In genomic region chr17:72386619-72387237, GRCh38 we compare ENCODE assay signal across 11 cellular contexts.
DNase-seq lines count a peak whose midpoint lies in the region; ATAC-seq and TF ChIP-seq lines count a peak whose summit lies in the region.
"Had no signal": no experiment of that assay in that cellular context is flagged by ENCODE, and none has a peak within 500 bp of the region (broad histone marks: within the 10 kb centered on the region; RNA-seq: fewer than 3 reads in every experiment).

No MANE protein-coding gene starts in this region.

- H3K27ac ChIP-seq in GM23338 (ENCODE audit: low read depth) (no peak overlapping the region), endodermal cell (ENCODE audit: low read depth, low read length) (no peak overlapping the region), foreskin keratinocyte (no peak overlapping the region)
- H3K27ac ChIP-seq: cardiac muscle cell, tibial artery had no signal

- H3K9me2 ChIP-seq in GM23338 (ENCODE audit: insufficient read depth), result no peaks in the 10 kb centered on the region

- DNase-seq in A172 (ENCODE audit: low spot score) (peak; percentile 53), GM23338 (ENCODE audit: low spot score) (peak; percentile 60), NCI-H345 treated with DMSO at 0.1 percent for 48 hours (lab: John Stamatoyannopoulos, UW; ENCODE audit: unreplicated experiment) (peak; percentile 49), endodermal cell (peak; percentile 65), RPMI8226 (no peak), foreskin keratinocyte (no peak), natural killer cell (no peak)
- no peak for DNase-seq in activated CD4-positive, alpha-beta T cell treated with anti-CD3 and anti-CD28 coated beads, Interleukin-2, amount 50 U/mL, for 4 hours
- DNase-seq: tibial artery had no signal

- H3K36me3 ChIP-seq in GM23338 (ENCODE audit: insufficient read depth), result no peaks in the 10 kb centered on the region
- no peaks in the 10 kb centered on the region for H3K36me3 ChIP-seq in endodermal cell (ENCODE audit: control insufficient read depth, insufficient read depth, low read length)
- H3K36me3 ChIP-seq: cardiac muscle cell, tibial artery had no signal

- intact Hi-C loops in natural killer cell (cut with micrococcal nuclease), result no loop called here

- no peak overlapping the region for H3K9ac ChIP-seq in endodermal cell (ENCODE audit: extremely low read depth, low read length, poor library complexity, severe bottlenecking)

- H3K4me3 Mint-ChIP-seq in GM23338 (no peak overlapping the region), endodermal cell (no peak overlapping the region), natural killer cell (no peak overlapping the region)

- H3K4me1 Mint-ChIP-seq in GM23338 (peaks cover 34% of the 10 kb centered on the region), endodermal cell (peaks cover 26% of the 10 kb centered on the region), natural killer cell (no peaks in the 10 kb centered on the region)

- H3K4me1 ChIP-seq in GM23338 (ENCODE audit: insufficient read depth), result peaks cover 31% of the 10 kb centered on the region
- H3K4me1 ChIP-seq in endodermal cell (ENCODE audit: control insufficient read depth, insufficient read depth, low read length), result peaks cover 2% of the 10 kb centered on the region
- H3K4me1 ChIP-seq in foreskin keratinocyte, result peaks cover 38% of the 10 kb centered on the region
- H3K4me1 ChIP-seq: tibial artery had no signal

- H3K9me3 ChIP-seq in endodermal cell (ENCODE audit: control insufficient read depth, low read length), result no peaks in the 10 kb centered on the region
- H3K9me3 ChIP-seq: tibial artery had no signal

- H3K27me3 ChIP-seq in GM23338 (ENCODE audit: insufficient read depth), result no peaks in the 10 kb centered on the region
- no peaks in the 10 kb centered on the region for H3K27me3 ChIP-seq in endodermal cell (ENCODE audit: control insufficient read depth, insufficient read depth, low read length, poor library complexity, severe bottlenecking)
- no peaks in the 10 kb centered on the region for H3K27me3 ChIP-seq in foreskin keratinocyte
- H3K27me3 ChIP-seq: cardiac muscle cell had no signal

- H2AFZ ChIP-seq in GM23338, result no peak overlapping the region

- H3K36me3 Mint-ChIP-seq in GM23338 (ENCODE audit: low read depth) (no peaks in the 10 kb centered on the region), endodermal cell (ENCODE audit: low read depth) (no peaks in the 10 kb centered on the region), natural killer cell (no peaks in the 10 kb centered on the region)

- no peak overlapping the region for H3K4me3 ChIP-seq in GM23338
- H3K4me3 ChIP-seq in endodermal cell (ENCODE audit: low read length), result no peak overlapping the region
- H3K4me3 ChIP-seq: cardiac muscle cell, tibial artery had no signal

- no peaks in the 10 kb centered on the region for H3K79me2 ChIP-seq in GM23338 (replicated peaks; ENCODE audit: insufficient read depth)

- H3F3A ChIP-seq in GM23338 (replicated peaks; ENCODE audit: low read depth), result 0 out of 2 replicates have a peak, but pooled peaks cover 4% of the 10 kb centered on the region

- H3K9me3 Mint-ChIP-seq in GM23338, result no peaks in the 10 kb centered on the region; the same call in 1 of the 3 replicates
- no peaks in the 10 kb centered on the region for H3K9me3 Mint-ChIP-seq in endodermal cell
- no peaks in the 10 kb centered on the region for H3K9me3 Mint-ChIP-seq in natural killer cell

- H3K27me3 Mint-ChIP-seq in GM23338 (ENCODE audit: insufficient read depth, low read depth, poor library complexity), result peaks cover 9% of the 10 kb centered on the region
- H3K27me3 Mint-ChIP-seq in endodermal cell (ENCODE audit: insufficient read depth), result peaks cover 45% of the 10 kb centered on the region
- H3K27me3 Mint-ChIP-seq in natural killer cell (ENCODE audit: low read depth in 2 of 2), result peaks cover 0 to 6% of the 10 kb centered on the region in 2 donors

- no peaks in the 10 kb centered on the region for H4K20me1 ChIP-seq in GM23338 (replicated peaks; ENCODE audit: insufficient read depth)

- H3K27ac Mint-ChIP-seq in GM23338 (no peak overlapping the region), endodermal cell (no peak overlapping the region), natural killer cell (no peak overlapping the region)

- peak; percentile 44 for ATAC-seq in GM23338
- ATAC-seq in foreskin keratinocyte, result no peak
- no peak for ATAC-seq in natural killer cell
- ATAC-seq: Right ventricle myocardium inferior had no signal

- H3K4me2 ChIP-seq in GM23338, result peak overlapping the region; percentile 51; the same call in 1 of the 2 replicates

- WGBS in endodermal cell (ENCODE audit: insufficient coverage in 1 of 2, insufficient read length in 1 of 2), 2 experiments, result 78 to 81% methylated on average over 4 to 5 of the region's 5 CpGs

- TF ChIP-seq CTCF in GM23338 (conservative IDR thresholded peaks at IDR 0.05; ENCODE audit: low read depth in 2 of 2) (no peak), endodermal cell (conservative IDR thresholded peaks at IDR 0.05) (no peak), foreskin keratinocyte (conservative IDR thresholded peaks at IDR 0.05) (no peak), natural killer cell (IDR thresholded peaks at IDR 0.05) (no peak)

TF ChIP-seq in GM23338, 12 proteins besides CTCF, POLR2A, EP300 and RAD21 (continues in another document):
- TF ChIP-seq EZH2phosphoT487 (IDR thresholded peaks at IDR 0.05; ENCODE audit: unreplicated experiment) (no peak), STAT1 (IDR thresholded peaks at IDR 0.05; ENCODE audit: unreplicated experiment) (no peak), ZNF331 (CRISPR knock-in tag; IDR thresholded peaks at IDR 0.05; ENCODE audit: low read depth) (no peak), ZNF114 (CRISPR knock-in tag; IDR thresholded peaks at IDR 0.05) (no peak), REST (IDR thresholded peaks at IDR 0.05; ENCODE audit: unreplicated experiment) (no peak), NANOG (IDR thresholded peaks at IDR 0.05; ENCODE audit: borderline replicate concordance) (no peak), ETS1 (IDR thresholded peaks at IDR 0.05) (no peak)

Comparison
In these comparisons a context has a peak if more than half of its experiments do, and no peak if none do; other contexts are left out.
1. DNase-seq: peak in A172 (single experiment), GM23338 (single experiment), NCI-H345 treated with DMSO at 0.1 percent for 48 hours (single experiment) and endodermal cell (single experiment); none in RPMI8226 (single experiment), foreskin keratinocyte (0 of 2), activated CD4-positive, alpha-beta T cell treated with anti-CD3 and anti-CD28 coated beads, Interleukin-2, amount 50 U/mL, for 4 hours (0 of 2) and natural killer cell (single experiment).